17 cellular contexts compared by ENCODE assay signal in genomic region chr18:45844938-45845337, GRCh38. TPM values are rescaled to one million over a fixed set of nuclear protein-coding genes. Genes with fewer than 3 reads are reported as not detected.
DNase-seq lines count a peak whose midpoint lies in the region; ATAC-seq, FAIRE-seq and TF ChIP-seq lines count a peak whose summit lies in the region.
"Had no signal": no experiment of that assay in that cellular context is flagged by ENCODE, and none has a peak within 500 bp of the region (broad histone marks: within the 10 kb centered on the region; RNA-seq: fewer than 3 reads in every experiment).

No MANE protein-coding gene starts in this region.

- H3K27ac ChIP-seq in DND-41 (ENCODE audit: low read length) (no peak overlapping the region), KOPT-K1 (ENCODE audit: low read depth, low read length, poor library complexity, severe bottlenecking) (peak overlapping the region; percentile 25)
- H3K27ac ChIP-seq: PC-9 had no signal

- ATAC-seq in DND-41 (ENCODE audit: insufficient read depth, low read depth) (peak; percentile 13; the same call in 1 of the 3 replicates), HG03439 (IDR thresholded peaks at IDR 0.05; ENCODE audit: unreplicated experiment) (no peak), GM18858 (IDR thresholded peaks at IDR 0.05; ENCODE audit: unreplicated experiment) (no peak)
- ATAC-seq: T-cell had no signal

- peaks cover 8% of the 10 kb centered on the region; the same call in 1 of the 2 replicates for H3K36me3 ChIP-seq in DND-41 (ENCODE audit: insufficient read depth, low read length)
- H3K36me3 ChIP-seq in KOPT-K1 (ENCODE audit: insufficient read depth, low read length), result peaks cover 8% of the 10 kb centered on the region
- H3K36me3 ChIP-seq in bronchial epithelial cell (ENCODE audit: control insufficient read depth, insufficient read depth, low read length), result peaks cover 2% of the 10 kb centered on the region

- H3K9me3 ChIP-seq in DND-41 (ENCODE audit: insufficient read depth, low read length, severe bottlenecking) (no peaks in the 10 kb centered on the region), KOPT-K1 (ENCODE audit: insufficient read depth, low read length, poor library complexity, severe bottlenecking) (no peaks in the 10 kb centered on the region)

- no peak overlapping the region for H3K4me2 ChIP-seq in DND-41 (ENCODE audit: insufficient read depth, low read length)
- H3K4me2 ChIP-seq: PC-9 had no signal

- no peaks in the 10 kb centered on the region for H4K20me1 ChIP-seq in DND-41 (ENCODE audit: insufficient read depth, low read length)

- H3K4me3 ChIP-seq in DND-41 (ENCODE audit: low read depth in 1 of 2, low read length in 2 of 2), result no peak overlapping the region
- H3K4me3 ChIP-seq in bronchial epithelial cell (ENCODE audit: low read depth, low read length), result no peak overlapping the region
- H3K4me3 ChIP-seq: PC-9 had no signal

- DNase-seq in DND-41, result no peak
- DNase-seq in NCI-H2107 treated with DMSO at 0.1 percent for 48 hours (lab: John Stamatoyannopoulos, UW; ENCODE audit: unreplicated experiment), result peak; percentile 79
- no peak for DNase-seq in bronchial epithelial cell (ENCODE audit: low read depth)
- no peak for DNase-seq in GOT3 (lab: John Stamatoyannopoulos, UW)
- DNase-seq: CD4-positive, alpha-beta T cell; EL; MV-4-11; NCI-H1694; NCI-H345; PC-9; T-cell had no signal

- FAIRE-seq in bronchial epithelial cell (lab: Jason Lieb, UNC), result peak; percentile 28
- FAIRE-seq: D721Med, H54 had no signal

- H3K27me3 ChIP-seq in DND-41 (ENCODE audit: insufficient read depth, low read length, poor library complexity), result no peaks in the 10 kb centered on the region
- H3K27me3 ChIP-seq in bronchial epithelial cell (ENCODE audit: control insufficient read depth, insufficient read depth, low read length), result no peaks in the 10 kb centered on the region

- no peaks in the 10 kb centered on the region for H3K79me2 ChIP-seq in DND-41 (ENCODE audit: insufficient read depth, low read length)

- H2AFZ ChIP-seq in DND-41 (ENCODE audit: low read depth, low read length), result no peak overlapping the region
- H2AFZ ChIP-seq: PC-9 had no signal

- TF ChIP-seq CTCF in DND-41 (IDR thresholded peaks at IDR 0.05; ENCODE audit: borderline replicate concordance, extremely low read depth, low read length, poor library complexity, severe bottlenecking), result no peak
- TF ChIP-seq CTCF in bronchial epithelial cell (IDR thresholded peaks at IDR 0.05; ENCODE audit: insufficient read depth, low read length, severe bottlenecking), result no peak

- no peak overlapping the region for H3K9ac ChIP-seq in DND-41 (ENCODE audit: low read depth, low read length)

- no peaks in the 10 kb centered on the region for H3K4me1 ChIP-seq in DND-41 (ENCODE audit: insufficient read depth, low read length)

RNA-seq across cellular contexts. Expression of gene SIGLEC15, which starts 19.5 kb away (rescaled TPM):
- total RNA-seq in bronchial epithelial cell, result 0.26 TPM in 1 of 2 replicates, not detected in the other
- total RNA-seq: B cell; CD4-positive, alpha-beta T cell had no signal
